8 cellular contexts compared by ENCODE assay signal in genomic region chr18:32469691-32470131, GRCh38. TPM values are rescaled to one million over a fixed set of nuclear protein-coding genes. Genes with fewer than 3 reads are reported as not detected.
DNase-seq lines count a peak whose midpoint lies in the region; ATAC-seq, FAIRE-seq and TF ChIP-seq lines count a peak whose summit lies in the region.

No MANE protein-coding gene starts in this region.

- H3K4me1 ChIP-seq in HEK293 (ENCODE audit: control insufficient read depth, insufficient read depth, low read length) = peaks cover 3% of the 10 kb centered on the region; the same call in 1 of the 2 replicates
- peaks cover 0 to 8% of the 10 kb centered on the region in 2 donors for H3K4me1 ChIP-seq in kidney (ENCODE audit: control insufficient read depth in 1 of 2, insufficient read depth in 1 of 2, low read depth in 1 of 2, low read length in 2 of 2)

- H3K9me3 ChIP-seq in HEK293 (ENCODE audit: control insufficient read depth, insufficient read depth, low read depth, low read length) = no peaks in the 10 kb centered on the region
- H3K9me3 ChIP-seq in kidney (ENCODE audit: control insufficient read depth in 1 of 2, low read length in 2 of 2) = no peaks in the 10 kb centered on the region

- no peak for FAIRE-seq in kidney (lab: Jason Lieb, UNC)

- POLR2A ChIA-PET in AG04449 (lab: Yijun Ruan, JAX) = no interaction called here
- POLR2A ChIA-PET in HEK293 (lab: Yijun Ruan, JAX) = interaction anchor here (1.2 to 2.7 kb wide), 8 partner anchors 9 to 197 kb away, joined by 3 to 16 read pairs (median 6); no protein-coding TSS in a partner anchor

- intact Hi-C loops in kidney (cut with DNase I) (loop anchor here (10.0 kb wide), 1 partner anchor 205 kb away; no protein-coding TSS in a partner anchor), left colon (cut with DNase I, micrococcal nuclease) (loop anchor here (5.0 to 10.0 kb wide), 4 partner anchors 182 to 312 kb away; no protein-coding TSS in a partner anchor)

- TF ChIP-seq CTCF in AG04449 (IDR thresholded peaks at IDR 0.05; ENCODE audit: insufficient read depth, low read length, missing control alignments) = no peak
- TF ChIP-seq CTCF in HEK293 (tag by site-specific recombination; IDR thresholded peaks at IDR 0.05) = no peak
- TF ChIP-seq CTCF in kidney (IDR thresholded peaks at IDR 0.05; ENCODE audit: borderline replicate concordance, extremely low read depth, insufficient read depth) = no peak

- peak overlapping the region; percentile 57 to 77 for H3K9ac ChIP-seq in kidney (ENCODE audit: low read length in 2 of 2)

- no peak for ATAC-seq in left colon

- H3K4me3 ChIP-seq in AG04449 (ENCODE audit: low read depth, low read length) (peak overlapping the region; percentile 68), HEK293 (ENCODE audit: low read depth, low read length) (peak overlapping the region; percentile 83), kidney (ENCODE audit: low read length in 2 of 2) (peak overlapping the region; percentile 68 to 93)

- WGBS in adipose tissue, 3 donors = 2 to 6% (median 2%) methylated on average over 6 of the region's 6 CpGs

- CTCF ChIA-PET in AG04449 (lab: Yijun Ruan, JAX) = interaction anchor here (0.9 to 9.3 kb wide), 11 partner anchors 12 to 313 kb away, joined by 3 to 186 read pairs (median 8); no protein-coding TSS in a partner anchor
- CTCF ChIA-PET in HEK293 (lab: Yijun Ruan, JAX) = interaction anchor here (0.6 to 6.0 kb wide), 16 partner anchors 8 to 312 kb away, joined by 3 to 62 read pairs (median 6); no protein-coding TSS in a partner anchor

- DNase-seq in AG04449 (ENCODE audit: low read depth, low spot score) = no peak
- DNase-seq in kidney = no peak
- no peak for DNase-seq in substantia nigra (lab: John Stamatoyannopoulos, UW)
- DNase-seq in HuH-7 (ENCODE audit: low spot score) = no peak
- DNase-seq in OCI-M1 (lab: John Stamatoyannopoulos, UW) = no peak
- DNase-seq in left colon = no peak

- H3K36me3 ChIP-seq in HEK293 (ENCODE audit: control insufficient read depth in 2 of 2, insufficient read depth in 1 of 2, low read length in 2 of 2) = no peaks in the 10 kb centered on the region
- H3K36me3 ChIP-seq in kidney (ENCODE audit: control insufficient read depth in 1 of 2, insufficient read depth in 2 of 2, low read length in 2 of 2) = no peaks in the 10 kb centered on the region

- H3K27ac ChIP-seq in HEK293 (ENCODE audit: extremely low read depth, low read depth, low read length) (peak overlapping the region; percentile 70; the same call in 1 of the 2 replicates), adipose tissue (ENCODE audit: low read depth, low read length) (peak overlapping the region; percentile 36), kidney (ENCODE audit: low read depth in 2 of 2, low read length in 2 of 2) (peak overlapping the region; percentile 79 to 82), substantia nigra (ENCODE audit: low read depth, low read length, poor library complexity, severe bottlenecking) (peak overlapping the region; percentile 81)

TF ChIP-seq in HEK293, 187 proteins besides CTCF, POLR2A, EP300 and RAD21:
- no peak for TF ChIP-seq ZNF600 (tag by site-specific recombination; IDR thresholded peaks at IDR 0.05)
- no peak for TF ChIP-seq TRIM28 (IDR thresholded peaks at IDR 0.05; ENCODE audit: borderline replicate concordance, low read length)
- TF ChIP-seq ZNF335 (tag by site-specific recombination; conservative IDR thresholded peaks at IDR 0.05) = 0 out of 2 replicates have a peak, but pooled peaks have one; percentile 46
- no peak for TF ChIP-seq ZNF174 (tag by site-specific recombination; IDR thresholded peaks at IDR 0.05)
- TF ChIP-seq PRDM10 (tag by site-specific recombination; IDR thresholded peaks at IDR 0.05) = peak; percentile 74
- no peak for TF ChIP-seq ZNF48 (tag by site-specific recombination; IDR thresholded peaks at IDR 0.05)
- peak; percentile 37; the same call in 1 of the 2 replicates for TF ChIP-seq SP7 (tag by site-specific recombination; IDR thresholded peaks at IDR 0.05)
- no peak for TF ChIP-seq ZNF510 (tag by site-specific recombination; IDR thresholded peaks at IDR 0.05; ENCODE audit: insufficient replicate concordance)

RNA-seq across cellular contexts. Expression of gene GAREM1, which starts 1.0 kb away (rescaled TPM):
- 1 to 10 TPM; 3.6 to 7.6 (median 5.6) TPM for polyA plus RNA-seq in adipose tissue
- 47.0 TPM for total RNA-seq in kidney
- 7.0 TPM for polyA plus RNA-seq in kidney (ENCODE audit: insufficient read depth, low read depth, low replicate concordance)
- total RNA-seq in left colon = 10 to 100 TPM; 21.9 to 23.6 TPM
